ENCODE assay signal across 16 cellular contexts in genomic region chr10:1102392-1102791, GRCh38. TPM values are rescaled to one million over a fixed set of nuclear protein-coding genes. Genes with fewer than 3 reads are reported as not detected.
DNase-seq lines count a peak whose midpoint lies in the region; ATAC-seq and TF ChIP-seq lines count a peak whose summit lies in the region.
"Had no signal": no experiment of that assay in that cellular context is flagged by ENCODE, and none has a peak within 500 bp of the region (broad histone marks: within the 10 kb centered on the region; RNA-seq: fewer than 3 reads in every experiment).

No MANE protein-coding gene starts in this region.

- POLR2A ChIA-PET in activated CD8-positive, alpha-beta T cell treated with anti-CD3 and anti-CD28 coated beads for 36 hours (lab: Charles Lee), result interaction anchor here (0.8 kb wide), 1 partner anchor 32 kb away, joined by 3 read pairs; no protein-coding TSS in a partner anchor
- POLR2A ChIA-PET in activated CD8-positive, alpha-beta T cell treated with anti-CD3 and anti-CD28 coated beads, Interleukin-2, amount 10 ng/mL, durations not matched to agents 7 days and 5 days (lab: Charles Lee), result interaction anchor here (1.0 kb wide), 1 partner anchor 104 kb away, joined by 3 read pairs; no protein-coding TSS in a partner anchor

- no peak overlapping the region for H3K4me3 ChIP-seq in brain microvascular endothelial cell (ENCODE audit: low read depth, low read length)
- H3K4me3 ChIP-seq: transverse colon had no signal

- peak; percentile 91 for ATAC-seq in activated CD8-positive, alpha-beta T cell treated with anti-CD3 and anti-CD28 coated beads for 36 hours
- ATAC-seq in activated CD8-positive, alpha-beta T cell treated with anti-CD3 and anti-CD28 coated beads, Interleukin-2, amount 10 ng/mL, durations not matched to agents 7 days and 5 days, result no peak
- ATAC-seq: SK-N-SH treated with all-trans-retinoic acid at 6 μM for 48 hours had no signal

- in situ Hi-C loops in brain microvascular endothelial cell (cut with HindIII; ENCODE audit: low pct_ligation_motif_present, low sequenced_read_pairs), result no loop called here

- H3K36me3 ChIP-seq in brain microvascular endothelial cell (replicated peaks), result peaks cover 45% of the 10 kb centered on the region

- H3K27ac Mint-ChIP-seq in activated CD8-positive, alpha-beta T cell treated with anti-CD3 and anti-CD28 coated beads for 36 hours, result peak overlapping the region; percentile 68
- no peak overlapping the region for H3K27ac Mint-ChIP-seq in activated CD8-positive, alpha-beta T cell treated with anti-CD3 and anti-CD28 coated beads, Interleukin-2, amount 10 ng/mL, durations not matched to agents 7 days and 5 days
- peak overlapping the region; percentile 33 for H3K27ac Mint-ChIP-seq in activated naive CD4-positive, alpha-beta T cell treated with anti-CD3 and anti-CD28 coated beads for 36 hours
- H3K27ac Mint-ChIP-seq: nephron had no signal

- H3K9me3 Mint-ChIP-seq in activated CD8-positive, alpha-beta T cell treated with anti-CD3 and anti-CD28 coated beads for 36 hours, result no peaks in the 10 kb centered on the region
- H3K9me3 Mint-ChIP-seq in activated CD8-positive, alpha-beta T cell treated with anti-CD3 and anti-CD28 coated beads, Interleukin-2, amount 10 ng/mL, durations not matched to agents 7 days and 5 days (ENCODE audit: insufficient read depth), result no peaks in the 10 kb centered on the region
- H3K9me3 Mint-ChIP-seq in activated naive CD4-positive, alpha-beta T cell treated with anti-CD3 and anti-CD28 coated beads for 36 hours, result no peaks in the 10 kb centered on the region
- H3K9me3 Mint-ChIP-seq: CD8-positive, alpha-beta memory T cell; nephron had no signal

- no peak for TF ChIP-seq CTCF in activated CD8-positive, alpha-beta T cell treated with anti-CD3 and anti-CD28 coated beads for 36 hours (IDR thresholded peaks at IDR 0.05)
- TF ChIP-seq CTCF in brain microvascular endothelial cell (IDR thresholded peaks at IDR 0.05; ENCODE audit: low read depth, low read length, missing control alignments), result no peak

- H3K4me1 Mint-ChIP-seq in activated CD8-positive, alpha-beta T cell treated with anti-CD3 and anti-CD28 coated beads for 36 hours (ENCODE audit: low read depth), result peaks cover 38% of the 10 kb centered on the region
- H3K4me1 Mint-ChIP-seq in activated CD8-positive, alpha-beta T cell treated with anti-CD3 and anti-CD28 coated beads, Interleukin-2, amount 10 ng/mL, durations not matched to agents 7 days and 5 days (ENCODE audit: low read depth), result peaks cover 4% of the 10 kb centered on the region
- H3K4me1 Mint-ChIP-seq in activated naive CD4-positive, alpha-beta T cell treated with anti-CD3 and anti-CD28 coated beads for 36 hours (ENCODE audit: low read depth), result peaks cover 26% of the 10 kb centered on the region

- CTCF ChIA-PET in activated CD8-positive, alpha-beta T cell treated with anti-CD3 and anti-CD28 coated beads for 36 hours (lab: Charles Lee), result no interaction called here
- CTCF ChIA-PET in activated CD8-positive, alpha-beta T cell treated with anti-CD3 and anti-CD28 coated beads, Interleukin-2, amount 10 ng/mL, durations not matched to agents 7 days and 5 days (lab: Charles Lee), result no interaction called here
- CTCF ChIA-PET in activated naive CD4-positive, alpha-beta T cell treated with anti-CD3 and anti-CD28 coated beads for 36 hours (lab: Charles Lee), result no interaction called here

- DNase-seq in activated CD8-positive, alpha-beta T cell treated with anti-CD3 and anti-CD28 coated beads for 36 hours, result peak; percentile 76
- no peak for DNase-seq in activated CD8-positive, alpha-beta T cell treated with anti-CD3 and anti-CD28 coated beads, Interleukin-2, amount 10 ng/mL, durations not matched to agents 7 days and 5 days
- peak; percentile 47 for DNase-seq in activated naive CD4-positive, alpha-beta T cell treated with anti-CD3 and anti-CD28 coated beads for 36 hours
- DNase-seq in stimulated activated CD4-positive, alpha-beta T cell treated with anti-CD3 and anti-CD28 coated beads, Interleukin-12 subunit alpha, Interleukin-12 subunit beta, amount 100 ng/mL, for 4 hours, result peak; percentile 32
- DNase-seq in stimulated activated CD8-positive, alpha-beta memory T cell treated with anti-CD3 and anti-CD28 coated beads, Interleukin-7, amount 100 ng/mL, for 4 hours (ENCODE audit: low read depth in 2 of 2), result peak; percentile 17 to 18
- no peak for DNase-seq in posterior vena cava (ENCODE audit: low spot score)
- no peak for DNase-seq in NK-92 (lab: John Stamatoyannopoulos, UW; ENCODE audit: unreplicated experiment)
- no peak for DNase-seq in brain microvascular endothelial cell
- DNase-seq: activated gamma-delta T cell treated with Interleukin-2 at 50 U/mL for 16 hours; CD8-positive, alpha-beta memory T cell; NCI-H2081; NCI-H748 treated with DMSO at 0.1 percent for 48 hours; retina; transverse colon had no signal

- H3K27me3 ChIP-seq in brain microvascular endothelial cell (replicated peaks), result no peaks in the 10 kb centered on the region
- H3K27me3 ChIP-seq: transverse colon had no signal

- intact Hi-C loops in activated CD8-positive, alpha-beta T cell treated with anti-CD3 and anti-CD28 coated beads for 36 hours (cut with micrococcal nuclease), result loop anchor here (10.0 kb wide), 2 partner anchors 152 to 262 kb away; no protein-coding TSS in a partner anchor
- intact Hi-C loops in activated naive CD4-positive, alpha-beta T cell treated with anti-CD3 and anti-CD28 coated beads for 36 hours (cut with micrococcal nuclease), result no loop called here
- intact Hi-C loops in posterior vena cava (cut with DNase I), result no loop called here

- H3K4me3 Mint-ChIP-seq in activated CD8-positive, alpha-beta T cell treated with anti-CD3 and anti-CD28 coated beads for 36 hours, result no peak overlapping the region
- no peak overlapping the region for H3K4me3 Mint-ChIP-seq in activated CD8-positive, alpha-beta T cell treated with anti-CD3 and anti-CD28 coated beads, Interleukin-2, amount 10 ng/mL, durations not matched to agents 7 days and 5 days
- H3K4me3 Mint-ChIP-seq in activated naive CD4-positive, alpha-beta T cell treated with anti-CD3 and anti-CD28 coated beads for 36 hours, result no peak overlapping the region
- H3K4me3 Mint-ChIP-seq: nephron had no signal

- no peaks in the 10 kb centered on the region for H3K27me3 Mint-ChIP-seq in activated CD8-positive, alpha-beta T cell treated with anti-CD3 and anti-CD28 coated beads for 36 hours
- H3K27me3 Mint-ChIP-seq in activated CD8-positive, alpha-beta T cell treated with anti-CD3 and anti-CD28 coated beads, Interleukin-2, amount 10 ng/mL, durations not matched to agents 7 days and 5 days (ENCODE audit: low read depth), result no peaks in the 10 kb centered on the region
- no peaks in the 10 kb centered on the region for H3K27me3 Mint-ChIP-seq in activated naive CD4-positive, alpha-beta T cell treated with anti-CD3 and anti-CD28 coated beads for 36 hours (ENCODE audit: low read depth)

- no peak overlapping the region for H3K27ac ChIP-seq in brain microvascular endothelial cell
- H3K27ac ChIP-seq: transverse colon had no signal

- H3K36me3 Mint-ChIP-seq in activated CD8-positive, alpha-beta T cell treated with anti-CD3 and anti-CD28 coated beads for 36 hours (ENCODE audit: low read depth), result peaks cover 62% of the 10 kb centered on the region
- peaks cover 55% of the 10 kb centered on the region for H3K36me3 Mint-ChIP-seq in activated CD8-positive, alpha-beta T cell treated with anti-CD3 and anti-CD28 coated beads, Interleukin-2, amount 10 ng/mL, durations not matched to agents 7 days and 5 days (ENCODE audit: low read depth)
- H3K36me3 Mint-ChIP-seq in activated naive CD4-positive, alpha-beta T cell treated with anti-CD3 and anti-CD28 coated beads for 36 hours (ENCODE audit: low read depth), result peaks cover 44% of the 10 kb centered on the region

RNA-seq across cellular contexts. Expression of gene WDR37, which starts 46.2 kb away (rescaled TPM):
- 10 to 100 TPM; 17.2 to 17.9 TPM for total RNA-seq in activated CD8-positive, alpha-beta T cell treated with anti-CD3 and anti-CD28 coated beads for 36 hours
- total RNA-seq in activated CD8-positive, alpha-beta T cell treated with anti-CD3 and anti-CD28 coated beads, Interleukin-2, amount 10 ng/mL, durations not matched to agents 7 days and 5 days, result 10 to 100 TPM; 24.9 to 27.0 TPM
- total RNA-seq in activated naive CD4-positive, alpha-beta T cell treated with anti-CD3 and anti-CD28 coated beads for 36 hours, result 10 to 100 TPM; 14.0 to 16.0 TPM
- 10 to 100 TPM; 16.6 to 16.9 TPM for total RNA-seq in posterior vena cava

RNA-seq across cellular contexts. Expression of gene IDI1, which starts 53.5 kb away (rescaled TPM):
- 10 to 100 TPM; 67.7 to 69.5 TPM for total RNA-seq in activated CD8-positive, alpha-beta T cell treated with anti-CD3 and anti-CD28 coated beads for 36 hours
- 10 to 100 TPM; 64.7 to 65.3 TPM for total RNA-seq in activated CD8-positive, alpha-beta T cell treated with anti-CD3 and anti-CD28 coated beads, Interleukin-2, amount 10 ng/mL, durations not matched to agents 7 days and 5 days
- total RNA-seq in activated naive CD4-positive, alpha-beta T cell treated with anti-CD3 and anti-CD28 coated beads for 36 hours, result 10 to 100 TPM; 68.2 to 68.5 TPM
- total RNA-seq in posterior vena cava, result 10 to 100 TPM; 24.1 to 26.5 TPM

Comparison
In these comparisons a context has a peak if more than half of its experiments do, and no peak if none do; other contexts are left out.
1. DNase-seq: peak in activated CD8-positive, alpha-beta T cell treated with anti-CD3 and anti-CD28 coated beads for 36 hours (single experiment), activated naive CD4-positive, alpha-beta T cell treated with anti-CD3 and anti-CD28 coated beads for 36 hours (single experiment), stimulated activated CD4-positive, alpha-beta T cell treated with anti-CD3 and anti-CD28 coated beads, Interleukin-12 subunit alpha, Interleukin-12 subunit beta, amount 100 ng/mL, for 4 hours (single experiment) and stimulated activated CD8-positive, alpha-beta memory T cell treated with anti-CD3 and anti-CD28 coated beads, Interleukin-7, amount 100 ng/mL, for 4 hours (2 of 2); none in activated CD8-positive, alpha-beta T cell treated with anti-CD3 and anti-CD28 coated beads, Interleukin-2, amount 10 ng/mL, durations not matched to agents 7 days and 5 days (single experiment), posterior vena cava (single experiment), NK-92 (single experiment) and brain microvascular endothelial cell (single experiment).